ENCODE assay signal across 10 cellular contexts in the genomic region with DNA sequence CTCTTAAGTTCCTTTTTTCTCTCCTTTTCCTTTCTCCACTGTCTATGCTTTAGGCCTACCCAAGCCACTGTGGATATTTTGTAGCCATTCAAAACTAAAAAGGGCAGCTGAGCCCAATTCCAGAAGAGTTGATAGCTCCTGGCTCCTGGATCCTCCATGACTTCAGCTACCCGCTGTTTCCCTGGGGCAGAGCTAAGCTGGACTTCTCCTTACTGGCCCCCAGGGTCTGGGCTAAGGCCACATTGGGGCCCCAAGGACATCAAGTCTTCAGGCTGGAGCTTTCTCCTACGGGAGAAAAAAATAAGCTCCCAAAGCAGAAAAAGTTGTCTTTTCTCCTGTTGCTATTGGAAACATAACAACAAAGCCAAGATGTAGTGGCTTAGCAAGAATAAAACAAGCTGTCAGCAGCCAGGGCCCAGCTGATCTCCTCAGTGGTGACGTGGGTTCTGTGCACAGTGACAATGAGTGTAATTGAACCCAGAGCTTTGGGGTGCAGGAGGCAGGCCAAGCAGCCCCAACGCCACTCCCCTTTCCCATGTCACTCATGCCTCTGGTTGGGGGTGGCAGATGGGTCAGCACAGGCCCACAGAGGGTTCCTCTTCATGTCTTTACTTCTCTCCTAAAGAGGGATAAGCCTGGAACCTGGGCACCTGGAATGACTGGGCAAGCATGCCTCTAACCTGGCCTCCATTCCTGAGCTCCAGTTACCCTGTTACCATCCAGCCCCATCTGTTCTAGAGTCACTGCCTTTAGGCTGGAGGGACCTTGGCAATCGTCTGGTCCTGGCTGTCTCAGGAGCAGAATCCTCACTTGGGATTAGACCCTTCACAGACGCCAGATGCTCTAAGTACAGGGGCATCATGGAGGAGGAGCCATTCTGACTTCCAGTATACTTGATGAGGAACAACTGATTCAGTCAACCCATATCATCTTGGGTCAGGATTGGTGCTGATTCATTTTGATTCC.
DNase-seq lines count a peak whose midpoint lies in the region; ATAC-seq lines count a peak whose summit lies in the region.
"Had no signal": no experiment of that assay in that cellular context is flagged by ENCODE, and none has a peak within 500 bp of the region (broad histone marks: within the 10 kb centered on the region; RNA-seq: fewer than 3 reads in every experiment).

No MANE protein-coding gene starts in this region.

- ATAC-seq in left ventricle myocardium superior (peak; percentile 56), sciatic nerve (peak; percentile 91), HG02759 (IDR thresholded peaks at IDR 0.05; ENCODE audit: unreplicated experiment) (no peak)

- peak; percentile 14 for DNase-seq in Caki2 (ENCODE audit: low read depth)
- peak; percentile 67 for DNase-seq in astrocyte of the hippocampus (ENCODE audit: low read depth, low spot score)
- DNase-seq in left ventricle myocardium superior = peak; percentile 69
- DNase-seq in sciatic nerve (ENCODE audit: low spot score) = no peak
- DNase-seq in iPS-NIHi7 (ENCODE audit: extremely low spot score) = no peak
- no peak for DNase-seq in RKO (ENCODE audit: low spot score)
- no peak for DNase-seq in D341Med (ENCODE audit: low spot score)
- DNase-seq: Calu3, posterior cingulate gyrus had no signal

- intact Hi-C loops in left ventricle myocardium superior (cut with micrococcal nuclease) = no loop called here
- intact Hi-C loops in sciatic nerve (cut with DNase I) = no loop called here

- in situ Hi-C loops in Caki2 (cut with HindIII; ENCODE audit: low pct_unique_long_range_greater_than_20kb, low sequenced_read_pairs) = no loop called here

Comparison
In these comparisons a context has a peak if more than half of its experiments do, and no peak if none do; other contexts are left out.
1. DNase-seq: peak in Caki2 (single experiment), astrocyte of the hippocampus (single experiment) and left ventricle myocardium superior (single experiment); none in sciatic nerve (single experiment), iPS-NIHi7 (single experiment), RKO (single experiment) and D341Med (single experiment).